In genomic region chr5:109844148-109844547, GRCh38 we compare ENCODE assay signal across 13 cellular contexts.
A peak's percentile ranks its signal among the peaks of the same experiment; 100 is the strongest.
DNase-seq lines count a peak whose midpoint lies in the region; ATAC-seq, FAIRE-seq and TF ChIP-seq lines count a peak whose summit lies in the region.
"Had no signal": no experiment of that assay in that cellular context is flagged by ENCODE, and none has a peak within 500 bp of the region (broad histone marks: within the 10 kb centered on the region; RNA-seq: fewer than 3 reads in every experiment).

No MANE protein-coding gene starts in this region.

- CTCF ChIA-PET in IMR-90 (lab: Yijun Ruan, JAX): interaction anchor here (0.6 kb wide), 1 partner anchor 110 kb away, joined by 3 read pairs; no protein-coding TSS in a partner anchor
- CTCF ChIA-PET in GM12878 (lab: Yijun Ruan, JAX): interaction anchor here (0.7 to 2.2 kb wide), 3 partner anchors 151 to 1343 kb away, joined by 3 to 9 read pairs (median 4); no protein-coding TSS in a partner anchor

- H3K4me2 ChIP-seq in IMR-90 (ENCODE audit: low read depth, low read length) (no peak overlapping the region), GM12878 (ENCODE audit: control insufficient read depth, insufficient read depth) (no peak overlapping the region)

- BruUV-seq in IMR-90 (replicated peaks; lab: Mats Ljungman, UMichigan): no TSS peak
- no TSS peak for BruUV-seq in GM12878 (replicated peaks; lab: Mats Ljungman, UMichigan)

- no peak overlapping the region for H3K14ac ChIP-seq in IMR-90 (replicated peaks; ENCODE audit: low read depth, low read length)

- H3K4ac ChIP-seq in IMR-90 (ENCODE audit: low read depth, low read length): no peak overlapping the region

- H3K36me3 ChIP-seq in IMR-90 (ENCODE audit: control insufficient read depth, insufficient read depth, low read length): peaks cover 10% of the 10 kb centered on the region
- H3K36me3 ChIP-seq in GM12878 (ENCODE audit: control insufficient read depth in 2 of 2, insufficient read depth in 2 of 2, low read length in 1 of 2): no peaks in the 10 kb centered on the region; a peak in 2 of 4 replicates

- SMC1A ChIA-PET in GM12878 (lab: Charles Lee; ENCODE audit: uncharacterized antibody, unreplicated experiment): interaction anchor here (0.6 to 0.9 kb wide), 5 partner anchors 9 to 260 kb away, joined by 3 read pairs; no protein-coding TSS in a partner anchor

- H3K23ac ChIP-seq in IMR-90 (ENCODE audit: low read depth, low read length): no peak overlapping the region

- H2AK9ac ChIP-seq in IMR-90 (replicated peaks; ENCODE audit: low read depth, low read length, poor library complexity): no peak overlapping the region

- H3K4me3 ChIP-seq in IMR-90 (ENCODE audit: insufficient read depth, low read depth, low read length) (no peak overlapping the region), GM12878 (no peak overlapping the region), dorsolateral prefrontal cortex (no peak overlapping the region)

- no peak overlapping the region for H4K5ac ChIP-seq in IMR-90 (ENCODE audit: low read depth, low read length)

- H2BK120ac ChIP-seq in IMR-90 (ENCODE audit: low read depth, low read length): no peak overlapping the region

- peak; percentile 46 for TF ChIP-seq CTCF in IMR-90 (conservative IDR thresholded peaks at IDR 0.05; ENCODE audit: low read depth, low read length)
- peak; percentile 9 to 19 (median 18); a peak in 2 of 6 replicates for TF ChIP-seq CTCF in GM12878 (IDR thresholded peaks at IDR 0.05 in 2 of 3, conservative IDR thresholded peaks at IDR 0.05 in 1 of 3; ENCODE audit: control insufficient read depth in 2 of 3, extremely low read depth in 1 of 3, insufficient read depth in 1 of 3, low read depth in 3 of 3, low read length in 3 of 3)
- TF ChIP-seq CTCF in dorsolateral prefrontal cortex (IDR thresholded peaks at IDR 0.05 in 54 of 56, conservative IDR thresholded peaks at IDR 0.05 in 2 of 56; ENCODE audit: low read depth in 1 of 56, partially characterized antibody in 56 of 56): peak in 5 of 56 donors; percentile 9 to 25 (median 19)

- H3K9ac ChIP-seq in IMR-90 (ENCODE audit: low read depth, low read length): no peak overlapping the region
- no peak overlapping the region for H3K9ac ChIP-seq in GM12878 (ENCODE audit: control insufficient read depth, insufficient read depth, low read length)

- dilution Hi-C loops in IMR-90 (cut with HindIII; ENCODE audit: low sequenced_read_pairs, unreplicated experiment): no loop called here

- in situ Hi-C loops in IMR-90 (cut with MboI; ENCODE audit: low sequenced_read_pairs) (no loop called here), GM12878 (cut with MboI) (no loop called here)

- H4K8ac ChIP-seq in IMR-90 (ENCODE audit: low read depth in 2 of 2, low read length in 2 of 2): no peak overlapping the region

- H2BK5ac ChIP-seq in IMR-90 (ENCODE audit: low read depth, low read length, poor library complexity, severe bottlenecking): no peak overlapping the region

- H3K18ac ChIP-seq in IMR-90 (ENCODE audit: low read depth, low read length): no peak overlapping the region

- H3K56ac ChIP-seq in IMR-90 (ENCODE audit: extremely low read depth, insufficient read depth, low read length): no peak overlapping the region

- RAD21 ChIA-PET in GM12878 (lab: Charles Lee; ENCODE audit: unreplicated experiment): interaction anchor here (0.8 to 1.0 kb wide), 2 partner anchors 9 to 154 kb away, joined by 3 to 4 read pairs; no protein-coding TSS in a partner anchor

- H3K9me3 ChIP-seq in IMR-90 (ENCODE audit: control insufficient read depth, insufficient read depth, low read length) (no peaks in the 10 kb centered on the region), GM12878 (replicated peaks; ENCODE audit: control insufficient read depth, insufficient read depth, low read length) (no peaks in the 10 kb centered on the region)

- H3K79me2 ChIP-seq in GM12878 (ENCODE audit: control insufficient read depth, insufficient read depth, low read length): no peaks in the 10 kb centered on the region

- H3K9me1 ChIP-seq in IMR-90 (ENCODE audit: insufficient read depth, low read length): no peaks in the 10 kb centered on the region

- H2AFZ ChIP-seq in IMR-90 (replicated peaks; ENCODE audit: low read length, poor library complexity): no peak overlapping the region
- H2AFZ ChIP-seq in GM12878 (ENCODE audit: control insufficient read depth, low read depth, low read length): no peak overlapping the region

- no peak overlapping the region for H2BK15ac ChIP-seq in IMR-90 (ENCODE audit: low read depth, low read length)

- H4K20me1 ChIP-seq in IMR-90 (ENCODE audit: insufficient read depth, low read length): no peaks in the 10 kb centered on the region
- H4K20me1 ChIP-seq in GM12878 (ENCODE audit: control insufficient read depth, insufficient read depth): no peaks in the 10 kb centered on the region

- POLR2A ChIA-PET in IMR-90 (lab: Charles Lee; ENCODE audit: unreplicated experiment): interaction anchor here (0.7 kb wide), 1 partner anchor 72 kb away, joined by 4 read pairs; no protein-coding TSS in a partner anchor
- POLR2A ChIA-PET in GM12878 (lab: Charles Lee): no interaction called here

- no peak overlapping the region for H2AK5ac ChIP-seq in IMR-90 (ENCODE audit: low read depth, low read length)

- H3K27ac ChIP-seq in IMR-90 (ENCODE audit: insufficient read depth, low read length) (no peak overlapping the region), GM12878 (ENCODE audit: control insufficient read depth, insufficient read depth) (no peak overlapping the region), dorsolateral prefrontal cortex (peak overlapping the region in 2 of 59 donors; percentile 11 to 47)

- no peak overlapping the region for H4K91ac ChIP-seq in IMR-90 (ENCODE audit: insufficient read depth, low read depth, low read length)

- no peak for FAIRE-seq in GM12878 (lab: Jason Lieb, UNC)

- DNase-seq in AG20443 (ENCODE audit: low spot score) (peak; percentile 12), IMR-90 (peak; percentile 28), GM12878 (ENCODE audit: low read depth, low spot score) (no peak), kidney glomerular epithelial cell (lab: John Stamatoyannopoulos, UW) (peak; percentile 14), dorsolateral prefrontal cortex (no peak), SW 1271 (lab: John Stamatoyannopoulos, UW) (no peak), DMS153 (lab: John Stamatoyannopoulos, UW) (no peak)
- no peak for DNase-seq in activated CD4-positive, alpha-beta T cell treated with anti-CD3 and anti-CD28 coated beads for 48 hours
- DNase-seq: activated CD4-positive, alpha-beta T cell treated with anti-CD3 and anti-CD28 coated beads, Interleukin-2, amount 10 ng/mL, durations not matched to agents 7 days and 5 days; activated gamma-delta T cell; COR-L47; natural killer cell; stimulated activated CD8-positive, alpha-beta memory T cell treated with anti-CD3 and anti-CD28 coated beads, Interleukin-4, amount 100 ng/mL, for 48 hours had no signal

- H3K27me3 ChIP-seq in IMR-90 (ENCODE audit: control insufficient read depth, insufficient read depth, low read length) (no peaks in the 10 kb centered on the region), GM12878 (replicated peaks in 1 of 2; ENCODE audit: control insufficient read depth in 2 of 2, insufficient read depth in 2 of 2, low read length in 1 of 2) (no peaks in the 10 kb centered on the region), dorsolateral prefrontal cortex (no peaks in the 10 kb centered on the region)

- TF ChIP-seq RAD21 in IMR-90 (IDR thresholded peaks at IDR 0.05; ENCODE audit: low read length) (peak; percentile 57), GM12878 (IDR thresholded peaks at IDR 0.05; ENCODE audit: insufficient read depth, low read depth, low read length) (peak; percentile 35; the same call in 1 of the 2 replicates)

- intact Hi-C loops in IMR-90 (cut with micrococcal nuclease) (loop anchor here (5.0 kb wide), 1 partner anchor 152 kb away; no protein-coding TSS in a partner anchor), GM12878 (cut with micrococcal nuclease; ENCODE audit: unreplicated experiment) (loop anchor here (1.0 kb wide), 1 partner anchor 149 kb away; no protein-coding TSS in a partner anchor), dorsolateral prefrontal cortex (cut with DNase I) (no loop called here)

- H3K4me1 ChIP-seq in IMR-90 (ENCODE audit: control insufficient read depth, insufficient read depth, low read length): 0 out of 2 replicates have a peak, but pooled peaks cover 2% of the 10 kb centered on the region
- no peaks in the 10 kb centered on the region for H3K4me1 ChIP-seq in GM12878 (ENCODE audit: control insufficient read depth, insufficient read depth, low read length)

- no peak for TF ChIP-seq EP300 in GM12878 (IDR thresholded peaks at IDR 0.05; ENCODE audit: borderline replicate concordance in 1 of 2, control insufficient read depth in 1 of 2, low read depth in 2 of 2, low read length in 2 of 2)

- ATAC-seq in IMR-90 (ENCODE audit: low read depth) (no peak), GM12878 (no peak)
- ATAC-seq: natural killer cell had no signal

- TF ChIP-seq POLR2A in IMR-90 (IDR thresholded peaks at IDR 0.05; ENCODE audit: low read depth, low read length): no peak
- TF ChIP-seq POLR2A in GM12878 (IDR thresholded peaks at IDR 0.05; ENCODE audit: low read depth, low read length): no peak

- no peak overlapping the region for H2BK20ac ChIP-seq in IMR-90 (ENCODE audit: low read depth, low read length)

- WGBS in IMR-90 (ENCODE audit: extremely low coverage in 2 of 2, insufficient read length in 1 of 2), 2 experiments: no CpG with 5 or more reads among the region's 4 CpGs
- WGBS in GM12878 (ENCODE audit: insufficient coverage, insufficient replicate concordance, low lambda C conversion rate, missing lambda C conversion rate): over 99% methylated on average over 4 of the region's 4 CpGs

- peaks cover 0 to 6% of the 10 kb centered on the region in 2 experiments; a peak in 1 of 4 replicates for H3K79me1 ChIP-seq in IMR-90 (ENCODE audit: low read depth in 1 of 2, low read length in 2 of 2)

TF ChIP-seq in GM12878, 131 proteins besides CTCF, POLR2A, EP300 and RAD21:
- no peak for TF ChIP-seq HSF1 (IDR thresholded peaks at IDR 0.05; ENCODE audit: low read depth, low read length)

Comparison
In these comparisons a context has a peak if more than half of its experiments do, and no peak if none do; other contexts are left out.
1. DNase-seq: peak in AG20443 (single experiment), IMR-90 (single experiment) and kidney glomerular epithelial cell (single experiment); none in GM12878 (single experiment), dorsolateral prefrontal cortex (0 of 10), SW 1271 (0 of 2), activated CD4-positive, alpha-beta T cell treated with anti-CD3 and anti-CD28 coated beads for 48 hours (single experiment) and DMS153 (single experiment).
2. intact Hi-C loops: an anchor here in IMR-90 (5.0 kb wide) and GM12878 (1.0 kb wide); none called in dorsolateral prefrontal cortex.